Comparison of ENCODE assay signal across 8 cellular contexts in genomic region chr15:56291741-56292140, GRCh38.
"Had no signal": no experiment of that assay in that cellular context is flagged by ENCODE, and none has a peak within 500 bp of the region (broad histone marks: within the 10 kb centered on the region; RNA-seq: fewer than 3 reads in every experiment).

No MANE protein-coding gene starts in this region.

- H3K27ac ChIP-seq: HL-60, KMS-11 had no signal

- H3K4me2 ChIP-seq: GM23338, KMS-11 had no signal

- H3K4me3 ChIP-seq: GM23338 had no signal

- DNase-seq: HCEC 1CT, KBM-7 had no signal

- FAIRE-seq: H1, H54, HepG2 had no signal

- H2AFZ ChIP-seq: GM23338 had no signal

- H3K9ac ChIP-seq: KMS-11 had no signal

- ATAC-seq: GM23338, HepG2 had no signal
